In the genomic region with DNA sequence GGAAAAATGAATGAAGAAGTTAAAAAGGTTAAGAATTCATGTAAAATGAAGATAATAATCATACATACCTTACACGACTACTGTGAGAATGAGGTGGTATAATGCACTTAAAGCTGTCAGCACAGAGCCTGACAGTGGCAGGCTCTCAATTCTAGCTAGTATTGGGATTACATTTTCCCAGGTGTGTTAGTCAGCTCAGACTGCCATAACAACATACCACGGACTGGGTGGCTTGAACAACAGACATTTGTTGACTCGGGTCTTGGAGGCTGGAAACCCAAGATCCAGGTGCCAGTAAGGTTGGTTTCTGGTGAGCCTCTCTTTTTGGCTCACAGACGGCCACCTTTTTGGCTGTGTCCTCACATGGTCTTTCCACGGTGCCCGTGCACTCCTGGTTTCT, we compare ENCODE assay signal across 21 cellular contexts.
"Had no signal": no experiment of that assay in that cellular context is flagged by ENCODE, and none has a peak within 500 bp of the region (broad histone marks: within the 10 kb centered on the region; RNA-seq: fewer than 3 reads in every experiment).

No MANE protein-coding gene starts in this region.

- H3K4me1 ChIP-seq: transverse colon, uterus had no signal

- H3K27me3 ChIP-seq: adrenal gland, ascending aorta, left lung, transverse colon, uterus had no signal

- H3K9me3 ChIP-seq: adrenal gland, ascending aorta, left lung, transverse colon, uterus had no signal

- H3K36me3 ChIP-seq: adrenal gland, ascending aorta, left lung, transverse colon, uterus had no signal

- H3K36me3 Mint-ChIP-seq: mesothelial cell of epicardium had no signal

- DNase-seq: activated CD4-positive, alpha-beta T cell treated with anti-CD3 and anti-CD28 coated beads, Interleukin-2, amount 10 ng/mL, durations not matched to agents 7 days and 5 days; activated CD4-positive, CD25-positive, alpha-beta regulatory T cell treated with anti-CD3 and anti-CD28 coated beads, Interleukin-2, amount 50 U/mL, for 72 hours; activated CD8-positive, alpha-beta T cell treated with anti-CD3 and anti-CD28 coated beads, Interleukin-2, amount 10 ng/mL, durations not matched to agents 7 days and 5 days; adrenal gland; kidney glomerular epithelial cell; left lung; occipital lobe; small intestine; stimulated activated CD4-positive, alpha-beta T cell treated with anti-CD3 and anti-CD28 coated beads, Interleukin-2, amount 100 ng/mL, for 24 hours; stimulated activated naive B cell treated with anti-CD40 and anti-IgM and Interleukin-4, amounts not matched to agents 10 μg/mL and 1 μg/mL and 100 μg/mL, for 72 hours; T-helper 1 cell; transverse colon; uterus had no signal

- H3K27ac Mint-ChIP-seq: activated CD4-positive, alpha-beta T cell treated with anti-CD3 and anti-CD28 coated beads, Interleukin-2, amount 10 ng/mL, durations not matched to agents 7 days and 5 days; activated naive CD8-positive, alpha-beta T cell; activated T-helper 1 cell treated with anti-CD3 and anti-CD28 coated beads, Interleukin-12 subunit alpha, Interleukin-12 subunit beta, Interleukin-2, Interleukin-4 antibody, amounts not matched to agents 30 ng/mL and 10 ng/mL and 1 ng/mL, durations not matched to agents 14 hours and 24 hours and 36 hours; mesothelial cell of epicardium had no signal

- H3K9me3 Mint-ChIP-seq: activated CD4-positive, alpha-beta T cell treated with anti-CD3 and anti-CD28 coated beads, Interleukin-2, amount 10 ng/mL, durations not matched to agents 7 days and 5 days; activated T-helper 1 cell treated with anti-CD3 and anti-CD28 coated beads, Interleukin-12 subunit alpha, Interleukin-12 subunit beta, Interleukin-2, Interleukin-4 antibody, amounts not matched to agents 30 ng/mL and 10 ng/mL and 1 ng/mL, durations not matched to agents 14 hours and 24 hours and 36 hours; mesothelial cell of epicardium; nephron; stimulated activated naive B cell treated with anti-CD40 and anti-IgM and Interleukin-4, amounts not matched to agents 10 μg/mL and 1 μg/mL and 100 μg/mL, for 72 hours had no signal

- ATAC-seq: activated CD8-positive, alpha-beta T cell treated with anti-CD3 and anti-CD28 coated beads, Interleukin-2, amount 10 ng/mL, durations not matched to agents 7 days and 5 days; left lung; sciatic nerve; stimulated activated naive B cell treated with anti-CD40 and anti-IgM and Interleukin-4, amounts not matched to agents 10 μg/mL and 1 μg/mL and 100 μg/mL, for 72 hours had no signal

- H3K4me3 Mint-ChIP-seq: activated CD4-positive, alpha-beta T cell treated with anti-CD3 and anti-CD28 coated beads, Interleukin-2, amount 10 ng/mL, durations not matched to agents 7 days and 5 days; activated CD8-positive, alpha-beta T cell treated with anti-CD3 and anti-CD28 coated beads, Interleukin-2, amount 10 ng/mL, durations not matched to agents 7 days and 5 days; activated naive CD8-positive, alpha-beta T cell; activated T-helper 1 cell treated with anti-CD3 and anti-CD28 coated beads, Interleukin-12 subunit alpha, Interleukin-12 subunit beta, Interleukin-2, Interleukin-4 antibody, amounts not matched to agents 30 ng/mL and 10 ng/mL and 1 ng/mL, durations not matched to agents 14 hours and 24 hours and 36 hours; mesothelial cell of epicardium; nephron; stimulated activated naive B cell treated with anti-CD40 and anti-IgM and Interleukin-4, amounts not matched to agents 10 μg/mL and 1 μg/mL and 100 μg/mL, for 72 hours had no signal

- H3K27me3 Mint-ChIP-seq: activated CD4-positive, alpha-beta T cell treated with anti-CD3 and anti-CD28 coated beads, Interleukin-2, amount 10 ng/mL, durations not matched to agents 7 days and 5 days; activated naive CD8-positive, alpha-beta T cell; stimulated activated naive B cell treated with anti-CD40 and anti-IgM and Interleukin-4, amounts not matched to agents 10 μg/mL and 1 μg/mL and 100 μg/mL, for 72 hours had no signal

- H3K4me3 ChIP-seq: adrenal gland, ascending aorta, coronary artery, left lung, lung, transverse colon, uterus had no signal
